In the genomic region with DNA sequence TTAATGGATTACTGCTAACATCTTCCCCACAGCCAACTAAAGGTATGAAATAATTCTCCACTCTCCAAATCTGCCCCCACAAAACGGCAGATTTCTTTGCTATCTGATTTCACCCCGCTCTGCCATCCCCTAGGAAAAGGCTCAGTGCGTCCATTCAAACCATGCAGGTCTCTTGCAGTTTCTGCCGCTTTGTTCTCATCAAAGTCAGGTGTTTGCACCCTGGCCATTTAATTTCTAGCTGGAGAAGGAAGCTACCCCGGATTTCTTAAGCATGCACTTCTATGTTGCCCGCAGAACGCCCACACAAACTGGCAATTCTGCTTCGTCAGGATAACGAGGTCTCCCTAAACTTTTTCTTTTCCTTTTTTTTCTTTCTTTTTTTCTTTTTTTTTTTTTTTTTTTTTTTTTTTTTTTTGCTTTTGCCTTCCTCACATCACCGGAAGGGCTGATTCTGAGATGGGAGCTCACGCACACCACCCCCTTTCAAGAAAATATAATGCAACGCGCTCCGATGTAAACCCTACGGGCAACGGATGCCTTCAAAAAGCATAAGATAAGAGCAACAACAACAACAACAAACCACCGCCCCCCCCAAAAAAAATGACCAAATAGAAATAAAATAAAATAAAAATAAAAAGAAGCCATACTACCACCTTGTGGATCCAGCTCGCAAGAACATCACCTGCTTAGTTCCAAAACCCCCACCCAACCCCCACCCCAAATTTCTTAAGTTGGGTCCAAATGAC, we compare ENCODE assay signal across 11 cellular contexts. TPM values are rescaled to one million over a fixed set of nuclear protein-coding genes. Genes with fewer than 3 reads are reported as not detected.
DNase-seq lines count a peak whose midpoint lies in the region; ATAC-seq, FAIRE-seq and TF ChIP-seq lines count a peak whose summit lies in the region.
"Had no signal": no experiment of that assay in that cellular context is flagged by ENCODE, and none has a peak within 500 bp of the region (broad histone marks: within the 10 kb centered on the region; RNA-seq: fewer than 3 reads in every experiment).

No MANE protein-coding gene starts in this region.

- peak overlapping the region; percentile 38; the same call in 2 of the 3 replicates for H3K4me3 ChIP-seq in A549
- H3K4me3 ChIP-seq in HUES6 (ENCODE audit: low read depth, low read length), result peak overlapping the region; percentile 94

- FAIRE-seq in A549 (lab: Jason Lieb, UNC) (no peak), GM12891 (lab: Jason Lieb, UNC) (no peak)

- peaks cover 44% of the 10 kb centered on the region for H3K27me3 Mint-ChIP-seq in chondrocyte (ENCODE audit: low read depth)
- peaks cover 37% of the 10 kb centered on the region for H3K27me3 Mint-ChIP-seq in nephron (ENCODE audit: low read depth)

- H3K9me3 ChIP-seq in A549, result no peaks in the 10 kb centered on the region
- H3K9me3 ChIP-seq in HUES6 (ENCODE audit: control insufficient read depth, insufficient read depth, low read depth, low read length), result no peaks in the 10 kb centered on the region

- no peaks in the 10 kb centered on the region for H3K36me3 ChIP-seq in HUES6 (ENCODE audit: control insufficient read depth, insufficient read depth, low read length)

- no peaks in the 10 kb centered on the region for H3K9me3 Mint-ChIP-seq in chondrocyte (ENCODE audit: low read depth)
- no peaks in the 10 kb centered on the region for H3K9me3 Mint-ChIP-seq in nephron
- H3K9me3 Mint-ChIP-seq: central memory CD8-positive, alpha-beta T cell had no signal

- no peak for TF ChIP-seq POLR2A in A549 (IDR thresholded peaks at IDR 0.05; ENCODE audit: low read length)
- no peak for TF ChIP-seq POLR2A in GM12891 (IDR thresholded peaks at IDR 0.05; ENCODE audit: low read depth, low read length)

- ATAC-seq in A549, result no peak
- no peak for ATAC-seq in GM18519 (IDR thresholded peaks at IDR 0.05; ENCODE audit: low FRiP score, unreplicated experiment)

- H3K4me3 Mint-ChIP-seq in chondrocyte (ENCODE audit: unreplicated experiment) (peak overlapping the region; percentile 74), nephron (peak overlapping the region; percentile 93 to 99 (median 97))
- H3K4me3 Mint-ChIP-seq: central memory CD8-positive, alpha-beta T cell had no signal

- DNase-seq in A549 (ENCODE audit: low read depth in 1 of 2, low spot score in 1 of 2) (no peak), chondrocyte (ENCODE audit: low spot score) (no peak), GM12891 (ENCODE audit: insufficient read length, low spot score) (no peak)
- DNase-seq in stimulated activated CD4-positive, alpha-beta T cell treated with anti-CD3 and anti-CD28 coated beads, Interleukin-4, amount 100 ng/mL, for 4 hours, result no peak
- no peak for DNase-seq in effector CD4-positive, alpha-beta T cell
- DNase-seq: DMS53, NCI-H2081 treated with DMSO at 0.1 percent for 48 hours had no signal

- H3K4me1 Mint-ChIP-seq in chondrocyte (ENCODE audit: low read depth) (peaks cover 20% of the 10 kb centered on the region), nephron (peaks cover 29% of the 10 kb centered on the region)
- H3K4me1 Mint-ChIP-seq: central memory CD8-positive, alpha-beta T cell had no signal

- TF ChIP-seq RAD21 in A549 (conservative IDR thresholded peaks at IDR 0.05 in 1 of 2, IDR thresholded peaks at IDR 0.05 in 1 of 2), result no peak

- H3K4me2 ChIP-seq in A549, result peak overlapping the region; percentile 75

- H3K27me3 ChIP-seq in HUES6 (ENCODE audit: control insufficient read depth, insufficient read depth, low read length), result peaks cover 13% of the 10 kb centered on the region; the same call in 1 of the 2 replicates

- CTCF ChIA-PET in A549 (lab: Yijun Ruan, JAX), result interaction anchor here (0.6 kb wide), 1 partner anchor 359 kb away, joined by 3 read pairs; no protein-coding TSS in a partner anchor

- POLR2A ChIA-PET in A549 (lab: Yijun Ruan, JAX), result no interaction called here

- 14% methylated on average over 18 of the region's 18 CpGs for WGBS in A549 (ENCODE audit: missing lambda C conversion rate)

- H3K9ac ChIP-seq in HUES6 (ENCODE audit: low read length), result peak overlapping the region; percentile 90

- H3K4me1 ChIP-seq in A549 (no peaks in the 10 kb centered on the region), HUES6 (ENCODE audit: control insufficient read depth, insufficient read depth, low read length) (peaks cover 29% of the 10 kb centered on the region)

- no peak for TF ChIP-seq CTCF in A549 (IDR thresholded peaks at IDR 0.05)
- peak; percentile 72 for TF ChIP-seq CTCF in chondrocyte (IDR thresholded peaks at IDR 0.05)
- peak in 2 of 3 experiments; percentile 41 to 42 for TF ChIP-seq CTCF in nephron (IDR thresholded peaks at IDR 0.05; ENCODE audit: unreplicated experiment in 3 of 3)

- H3K36me3 Mint-ChIP-seq in chondrocyte (ENCODE audit: low read depth) (no peaks in the 10 kb centered on the region), nephron (ENCODE audit: low read depth) (no peaks in the 10 kb centered on the region)

- no peak for TF ChIP-seq EP300 in A549 (IDR thresholded peaks at IDR 0.05)

- H3K27ac Mint-ChIP-seq in chondrocyte (ENCODE audit: unreplicated experiment), result no peak overlapping the region
- H3K27ac Mint-ChIP-seq in nephron, result peak overlapping the region; percentile 68 to 73 (median 69)

- H3K27ac ChIP-seq in A549 (no peak overlapping the region), HUES6 (ENCODE audit: low read depth, low read length) (peak overlapping the region; percentile 23; the same call in 1 of the 2 replicates)

TF ChIP-seq in A549, 52 proteins besides CTCF, POLR2A, EP300 and RAD21 (continues in another document):
- TF ChIP-seq, protein P1, sequence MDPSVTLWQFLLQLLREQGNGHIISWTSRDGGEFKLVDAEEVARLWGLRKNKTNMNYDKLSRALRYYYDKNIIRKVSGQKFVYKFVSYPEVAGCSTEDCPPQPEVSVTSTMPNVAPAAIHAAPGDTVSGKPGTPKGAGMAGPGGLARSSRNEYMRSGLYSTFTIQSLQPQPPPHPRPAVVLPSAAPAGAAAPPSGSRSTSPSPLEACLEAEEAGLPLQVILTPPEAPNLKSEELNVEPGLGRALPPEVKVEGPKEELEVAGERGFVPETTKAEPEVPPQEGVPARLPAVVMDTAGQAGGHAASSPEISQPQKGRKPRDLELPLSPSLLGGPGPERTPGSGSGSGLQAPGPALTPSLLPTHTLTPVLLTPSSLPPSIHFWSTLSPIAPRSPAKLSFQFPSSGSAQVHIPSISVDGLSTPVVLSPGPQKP (IDR thresholded peaks at IDR 0.05; ENCODE audit: low read depth, low read length), result no peak
- TF ChIP-seq, protein P2, sequence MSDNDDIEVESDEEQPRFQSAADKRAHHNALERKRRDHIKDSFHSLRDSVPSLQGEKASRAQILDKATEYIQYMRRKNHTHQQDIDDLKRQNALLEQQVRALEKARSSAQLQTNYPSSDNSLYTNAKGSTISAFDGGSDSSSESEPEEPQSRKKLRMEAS (IDR thresholded peaks at IDR 0.05), result no peak
- no peak for TF ChIP-seq TFCP2L1 (CRISPR knock-in tag; IDR thresholded peaks at IDR 0.05)
- no peak for TF ChIP-seq ZC3H11A (IDR thresholded peaks at IDR 0.05)
- TF ChIP-seq HEYL (CRISPR knock-in tag; IDR thresholded peaks at IDR 0.05), result no peak
- no peak for TF ChIP-seq CHD2 (IDR thresholded peaks at IDR 0.05; ENCODE audit: low read length, partially characterized antibody)
- TF ChIP-seq GATA3 (IDR thresholded peaks at IDR 0.05; ENCODE audit: borderline replicate concordance), result no peak
- TF ChIP-seq NPAS2 (CRISPR knock-in tag; IDR thresholded peaks at IDR 0.05; ENCODE audit: borderline replicate concordance), result no peak
- TF ChIP-seq ZFP36 (IDR thresholded peaks at IDR 0.05; ENCODE audit: borderline replicate concordance, partially characterized antibody), result no peak
- TF ChIP-seq JUNB (IDR thresholded peaks at IDR 0.05), result no peak
- no peak for TF ChIP-seq EHF (CRISPR knock-in tag; IDR thresholded peaks at IDR 0.05)
- no peak for TF ChIP-seq POLR2AphosphoS2 (conservative IDR thresholded peaks at IDR 0.05; ENCODE audit: low read length)
- no peak for TF ChIP-seq RARB (CRISPR knock-in tag; IDR thresholded peaks at IDR 0.05)

TF ChIP-seq in GM12891, 5 proteins besides CTCF, POLR2A, EP300 and RAD21:
- TF ChIP-seq SPI1 (IDR thresholded peaks at IDR 0.05; ENCODE audit: low read depth, low read length) (no peak), PAX5 (IDR thresholded peaks at IDR 0.05; ENCODE audit: insufficient read depth, low read length, severe bottlenecking) (no peak), TAF1 (IDR thresholded peaks at IDR 0.05; ENCODE audit: low read depth, low read length) (no peak), POU2F2 (IDR thresholded peaks at IDR 0.05; ENCODE audit: low read depth, low read length) (no peak), POLR2AphosphoS5 (IDR thresholded peaks at IDR 0.05; ENCODE audit: low read depth, low read length) (no peak)

RNA-seq across cellular contexts. Expression of gene NLGN4X, which starts 3.2 kb away (rescaled TPM):
- 0.09 and 0.17 TPM in 2 replicates for polyA plus RNA-seq in A549 (2011; rRNA removed)
- 0.04 and 0.06 TPM in 2 replicates for polyA plus RNA-seq in A549 (2012; cell fraction: cytosol; rRNA removed)
- 0.16 TPM in 1 of 2 replicates, not detected in the other for polyA plus RNA-seq in A549 (2012; cell fraction: nucleus; rRNA removed)
- 0.06 TPM in 1 of 3 replicates, not detected in the others for polyA plus RNA-seq in A549 (2017; fragmentation: RNase III; extraction: RNeasy Plus Mini Kit Qiagen cat#74134 plus additional on column Dnase treatment)
- 0.08 and 0.15 TPM in 2 replicates for polyA minus RNA-seq in A549 (2011; rRNA and poly(A)+ RNA removed)
- 0.82 to 1.2 TPM in 2 of 3 replicates, not detected in the other for total RNA-seq in chondrocyte
- not detected for polyA plus RNA-seq in GM12891 (2012; ENCODE audit: low read depth, missing spikeins)
